ENCODE assay signal across 12 cellular contexts in genomic region chr6:31952890-31953289, GRCh38. TPM values are rescaled to one million over a fixed set of nuclear protein-coding genes. Genes with fewer than 3 reads are reported as not detected.
DNase-seq lines count a peak whose midpoint lies in the region; ATAC-seq, FAIRE-seq and TF ChIP-seq lines count a peak whose summit lies in the region.
"Had no signal": no experiment of that assay in that cellular context is flagged by ENCODE, and none has a peak within 500 bp of the region (broad histone marks: within the 10 kb centered on the region; RNA-seq: fewer than 3 reads in every experiment).

No MANE protein-coding gene starts in this region.

- no peak for ATAC-seq in activated naive CD8-positive, alpha-beta T cell treated with anti-CD3 and anti-CD28 coated beads, Interleukin-2, amount 50 U/mL, for 24 hours
- ATAC-seq in HepG2 (peak; percentile 6), GM21360 (IDR thresholded peaks at IDR 0.05; ENCODE audit: unreplicated experiment) (no peak)

- no peak overlapping the region for H3K4me3 Mint-ChIP-seq in activated naive CD8-positive, alpha-beta T cell treated with anti-CD3 and anti-CD28 coated beads for 36 hours
- no peak overlapping the region for H3K4me3 Mint-ChIP-seq in activated naive CD8-positive, alpha-beta T cell treated with anti-CD3 and anti-CD28 coated beads, Interleukin-2, amount 50 U/mL, for 24 hours
- H3K4me3 Mint-ChIP-seq: nephron; stimulated activated naive B cell treated with anti-CD40 and anti-IgM and Interleukin-4, amounts not matched to agents 10 μg/mL and 1 μg/mL and 100 μg/mL, for 72 hours had no signal

- POLR2A ChIA-PET in HepG2 (lab: Yijun Ruan, JAX): interaction anchor here (0.6 to 6.3 kb wide), 24 partner anchors 11 to 298 kb away, joined by 3 to 69 read pairs (median 6); partner anchors contain the start of genes APOM, C2, DXO and EHMT2

- H3K4me3 ChIP-seq in HepG2 (replicated peaks in 1 of 3; ENCODE audit: insufficient read depth in 1 of 3, low read depth in 2 of 3, low read length in 3 of 3) (no peak overlapping the region), uterus (no peak overlapping the region)
- H3K4me3 ChIP-seq: body of pancreas had no signal

- WGBS in HepG2 (ENCODE audit: low lambda C conversion rate): 87% methylated on average over 5 of the region's 5 CpGs

- H3K27ac ChIP-seq in HepG2 (ENCODE audit: extremely low read length, insufficient read depth, low read length) (peak overlapping the region; percentile 16), uterus (peak overlapping the region; percentile 18 to 53)
- H3K27ac ChIP-seq: body of pancreas, KMS-11 had no signal

- no peak overlapping the region for H2AFZ ChIP-seq in HepG2 (ENCODE audit: low read length)

- H3K9me3 ChIP-seq in HepG2 (ENCODE audit: low read length): no peaks in the 10 kb centered on the region
- H3K9me3 ChIP-seq in uterus: no peaks in the 10 kb centered on the region
- H3K9me3 ChIP-seq: body of pancreas had no signal

- CTCF ChIA-PET in HepG2 (lab: Yijun Ruan, JAX; ENCODE audit: low intra/inter-chr PET ratio, low total read pairs): interaction anchor here (1.0 to 1.5 kb wide), 6 partner anchors 13 to 272 kb away, joined by 3 to 6 read pairs (median 4); partner anchors contain the start of genes LY6G5C and ZBTB12

- no peaks in the 10 kb centered on the region for H4K20me1 ChIP-seq in HepG2 (ENCODE audit: insufficient read depth, low read length)

- FAIRE-seq in HepG2 (lab: Jason Lieb, UNC): no peak

- DNase-seq in activated naive CD8-positive, alpha-beta T cell treated with anti-CD3 and anti-CD28 coated beads for 36 hours: no peak
- no peak for DNase-seq in activated naive CD8-positive, alpha-beta T cell treated with anti-CD3 and anti-CD28 coated beads, Interleukin-2, amount 50 U/mL, for 24 hours
- DNase-seq in HepG2 (ENCODE audit: low spot score) (no peak), uterus (no peak), NCI-H1694 (lab: John Stamatoyannopoulos, UW) (no peak)
- DNase-seq: activated CD4-positive, alpha-beta T cell treated with anti-CD3 and anti-CD28 coated beads, Interleukin-2, amount 50 U/mL, for 4 hours; GDM1; stimulated activated naive B cell treated with anti-CD40 and anti-IgM and Interleukin-4, amounts not matched to agents 10 μg/mL and 1 μg/mL and 100 μg/mL, for 72 hours had no signal

- H3K9me3 Mint-ChIP-seq in activated naive CD8-positive, alpha-beta T cell treated with anti-CD3 and anti-CD28 coated beads for 36 hours: no peaks in the 10 kb centered on the region
- H3K9me3 Mint-ChIP-seq in activated naive CD8-positive, alpha-beta T cell treated with anti-CD3 and anti-CD28 coated beads, Interleukin-2, amount 50 U/mL, for 24 hours: no peaks in the 10 kb centered on the region
- H3K9me3 Mint-ChIP-seq: nephron; stimulated activated naive B cell treated with anti-CD40 and anti-IgM and Interleukin-4, amounts not matched to agents 10 μg/mL and 1 μg/mL and 100 μg/mL, for 72 hours had no signal

- H3K9ac ChIP-seq in HepG2 (ENCODE audit: insufficient read depth, low read depth, low read length): no peak overlapping the region
- H3K9ac ChIP-seq: KMS-11 had no signal

- H3K27ac Mint-ChIP-seq in activated naive CD8-positive, alpha-beta T cell treated with anti-CD3 and anti-CD28 coated beads for 36 hours: peak overlapping the region; percentile 56
- no peak overlapping the region for H3K27ac Mint-ChIP-seq in activated naive CD8-positive, alpha-beta T cell treated with anti-CD3 and anti-CD28 coated beads, Interleukin-2, amount 50 U/mL, for 24 hours
- H3K27ac Mint-ChIP-seq: nephron; stimulated activated naive B cell treated with anti-CD40 and anti-IgM and Interleukin-4, amounts not matched to agents 10 μg/mL and 1 μg/mL and 100 μg/mL, for 72 hours had no signal

- no TSS peak for BruUV-seq in HepG2 (replicated peaks; lab: Mats Ljungman, UMichigan)

- no peak for TF ChIP-seq EP300 in HepG2 (IDR thresholded peaks at IDR 0.05; ENCODE audit: low read depth in 2 of 2, low read length in 2 of 2)
- no peak for TF ChIP-seq EP300 in HepG2 (CRISPR knock-in tag; IDR thresholded peaks at IDR 0.05; ENCODE audit: borderline replicate concordance)

- H3K79me2 ChIP-seq in HepG2 (ENCODE audit: insufficient read depth, low read length): peaks cover 13% of the 10 kb centered on the region

- no peak for TF ChIP-seq RAD21 in HepG2 (CRISPR knock-in tag; IDR thresholded peaks at IDR 0.05)

- H3K27me3 Mint-ChIP-seq in activated naive CD8-positive, alpha-beta T cell treated with anti-CD3 and anti-CD28 coated beads for 36 hours: no peaks in the 10 kb centered on the region
- H3K27me3 Mint-ChIP-seq in activated naive CD8-positive, alpha-beta T cell treated with anti-CD3 and anti-CD28 coated beads, Interleukin-2, amount 50 U/mL, for 24 hours: no peaks in the 10 kb centered on the region
- H3K27me3 Mint-ChIP-seq: stimulated activated naive B cell treated with anti-CD40 and anti-IgM and Interleukin-4, amounts not matched to agents 10 μg/mL and 1 μg/mL and 100 μg/mL, for 72 hours had no signal

- no peak overlapping the region for H3K4me2 ChIP-seq in HepG2 (ENCODE audit: low read depth, low read length)
- H3K4me2 ChIP-seq: KMS-11 had no signal

- intact Hi-C loops in HepG2 (cut with micrococcal nuclease; ENCODE audit: unreplicated experiment) (loop anchor here (1.0 to 10.0 kb wide), 4 partner anchors 30 to 118 kb away; partner anchors contain the start of gene ZBTB12), uterus (cut with DNase I; ENCODE audit: low total_unique reads) (no loop called here)

- peaks cover 23% of the 10 kb centered on the region for H3K36me3 Mint-ChIP-seq in activated naive CD8-positive, alpha-beta T cell treated with anti-CD3 and anti-CD28 coated beads for 36 hours
- H3K36me3 Mint-ChIP-seq in activated naive CD8-positive, alpha-beta T cell treated with anti-CD3 and anti-CD28 coated beads, Interleukin-2, amount 50 U/mL, for 24 hours (ENCODE audit: low read depth): peaks cover 30% of the 10 kb centered on the region

- no peak for TF ChIP-seq CTCF in HepG2 (CRISPR knock-in tag; IDR thresholded peaks at IDR 0.05)
- TF ChIP-seq CTCF in uterus (IDR thresholded peaks at IDR 0.05): no peak

- peaks cover 7% of the 10 kb centered on the region for H3K4me1 Mint-ChIP-seq in activated naive CD8-positive, alpha-beta T cell treated with anti-CD3 and anti-CD28 coated beads for 36 hours
- H3K4me1 Mint-ChIP-seq in activated naive CD8-positive, alpha-beta T cell treated with anti-CD3 and anti-CD28 coated beads, Interleukin-2, amount 50 U/mL, for 24 hours: peaks cover 7% of the 10 kb centered on the region

- H3K4me1 ChIP-seq in HepG2 (ENCODE audit: insufficient read depth, low read length) (peaks cover 38% of the 10 kb centered on the region), uterus (peaks cover 0 to 8% of the 10 kb centered on the region in 2 donors)

- TF ChIP-seq POLR2A in HepG2 (IDR thresholded peaks at IDR 0.05; ENCODE audit: insufficient read depth in 1 of 2, low read depth in 2 of 2, low read length in 2 of 2) (no peak; a peak in 1 of 4 replicates), uterus (IDR thresholded peaks at IDR 0.05) (no peak)

- H3K27me3 ChIP-seq in HepG2 (ENCODE audit: control insufficient read depth in 1 of 2, insufficient read depth in 2 of 2, low read length in 2 of 2) (no peaks in the 10 kb centered on the region; a peak in 1 of 5 replicates), uterus (no peaks in the 10 kb centered on the region)
- H3K27me3 ChIP-seq: body of pancreas had no signal

- H3K36me3 ChIP-seq in HepG2 (replicated peaks in 1 of 2; ENCODE audit: control insufficient read depth in 1 of 2, insufficient read depth in 2 of 2, low read length in 2 of 2) (peaks cover 42 to 88% of the 10 kb centered on the region in 2 experiments), uterus (no peaks in the 10 kb centered on the region)

- in situ Hi-C loops in HepG2 (cut with HindIII; ENCODE audit: extremely low pct_ligation_motif_present, low pct_unique_long_range_greater_than_20kb): no loop called here

RNA-seq across cellular contexts. Expression of gene NELFE, which starts 5.9 kb away (rescaled TPM):
- 10 to 100 TPM; 73.8 to 75.5 TPM for total RNA-seq in activated naive CD8-positive, alpha-beta T cell treated with anti-CD3 and anti-CD28 coated beads for 36 hours
- total RNA-seq in HepG2 (2016; rRNA removed; fragmentation: Illumina TruSeq; extraction: Trizol) (69.8 and 80.4 TPM in 2 replicates), uterus (10 to 100 TPM; 30.3 to 73.0 (median 51.4) TPM)
- total RNA-seq in HepG2 (2016; cell fraction: cytosol; rRNA removed; fragmentation: Illumina TruSeq; extraction: Trizol; ENCODE audit: low read depth): 16.4 and 17.3 TPM in 2 replicates
- 74.0 and 80.6 TPM in 2 replicates for total RNA-seq in HepG2 (2016; cell fraction: insoluble cytoplasmic fraction; rRNA removed; fragmentation: Illumina TruSeq; extraction: Trizol)
- 26.9 and 28.4 TPM in 2 replicates for total RNA-seq in HepG2 (2016; cell fraction: membrane; rRNA removed; fragmentation: Illumina TruSeq; extraction: Trizol)
- total RNA-seq in HepG2 (2016; cell fraction: nucleus; rRNA removed; fragmentation: Illumina TruSeq; extraction: Trizol): 42.0 and 51.8 TPM in 2 replicates
- 51.3 and 57.3 TPM in 2 replicates for polyA plus RNA-seq in HepG2 (2011; rRNA removed)
- 47.6 and 49.7 TPM in 2 replicates for polyA plus RNA-seq in HepG2 (2011; cell fraction: cytosol; rRNA removed)
- polyA plus RNA-seq in HepG2 (2011; cell fraction: nucleus; rRNA removed): 88.2 and 90.6 TPM in 2 replicates
- 44.8 and 55.5 TPM in 2 replicates for polyA plus RNA-seq in HepG2 (2012)
- 23.1 and 27.4 TPM in 2 replicates for polyA plus RNA-seq in HepG2 (2016; cell fraction: cytosol; fragmentation: Illumina TruSeq; extraction: Trizol; ENCODE audit: low read depth)
- 108 and 114 TPM in 2 replicates for polyA plus RNA-seq in HepG2 (2016; cell fraction: insoluble cytoplasmic fraction; fragmentation: Illumina TruSeq; extraction: Trizol; ENCODE audit: low read depth)
- 26.7 and 29.7 TPM in 2 replicates for polyA plus RNA-seq in HepG2 (2016; cell fraction: membrane; fragmentation: Illumina TruSeq; extraction: Trizol; ENCODE audit: low read depth)
- 92.2 and 97.8 TPM in 2 replicates for polyA plus RNA-seq in HepG2 (2016; cell fraction: nucleus; fragmentation: Illumina TruSeq; extraction: Trizol; ENCODE audit: insufficient read depth, low read depth)
- polyA minus RNA-seq in HepG2 (2011; rRNA and poly(A)+ RNA removed; ENCODE audit: low replicate concordance): 21.2 and 60.8 TPM in 2 replicates
- 19.5 and 20.9 TPM in 2 replicates for polyA minus RNA-seq in HepG2 (2011; cell fraction: cytosol; rRNA and poly(A)+ RNA removed)
- polyA minus RNA-seq in HepG2 (2011; cell fraction: nucleus; rRNA and poly(A)+ RNA removed): 23.2 and 28.1 TPM in 2 replicates

RNA-seq across cellular contexts. Expression of gene SKIC2, which starts 6.1 kb away (rescaled TPM):
- 10 to 100 TPM; 84.6 to 90.9 TPM for total RNA-seq in activated naive CD8-positive, alpha-beta T cell treated with anti-CD3 and anti-CD28 coated beads for 36 hours
- total RNA-seq in HepG2 (2016; rRNA removed; fragmentation: Illumina TruSeq; extraction: Trizol): 59.7 and 67.1 TPM in 2 replicates
- 7.6 and 9.8 TPM in 2 replicates for total RNA-seq in HepG2 (2016; cell fraction: cytosol; rRNA removed; fragmentation: Illumina TruSeq; extraction: Trizol; ENCODE audit: low read depth)
- 53.4 and 70.9 TPM in 2 replicates for total RNA-seq in HepG2 (2016; cell fraction: insoluble cytoplasmic fraction; rRNA removed; fragmentation: Illumina TruSeq; extraction: Trizol)
- 13.4 and 14.4 TPM in 2 replicates for total RNA-seq in HepG2 (2016; cell fraction: membrane; rRNA removed; fragmentation: Illumina TruSeq; extraction: Trizol)
- total RNA-seq in HepG2 (2016; cell fraction: nucleus; rRNA removed; fragmentation: Illumina TruSeq; extraction: Trizol): 77.4 and 85.4 TPM in 2 replicates
- polyA plus RNA-seq in HepG2 (2011; rRNA removed): 68.4 and 76.1 TPM in 2 replicates
- 18.2 and 29.4 TPM in 2 replicates for polyA plus RNA-seq in HepG2 (2011; cell fraction: cytosol; rRNA removed)
- 625 and 693 TPM in 2 replicates for polyA plus RNA-seq in HepG2 (2011; cell fraction: nucleus; rRNA removed)
- 56.2 and 67.8 TPM in 2 replicates for polyA plus RNA-seq in HepG2 (2012)
- polyA plus RNA-seq in HepG2 (2016; cell fraction: cytosol; fragmentation: Illumina TruSeq; extraction: Trizol; ENCODE audit: low read depth): 4.6 and 5.9 TPM in 2 replicates
- polyA plus RNA-seq in HepG2 (2016; cell fraction: insoluble cytoplasmic fraction; fragmentation: Illumina TruSeq; extraction: Trizol; ENCODE audit: low read depth): 42.8 and 43.4 TPM in 2 replicates
- polyA plus RNA-seq in HepG2 (2016; cell fraction: membrane; fragmentation: Illumina TruSeq; extraction: Trizol; ENCODE audit: low read depth): 9.6 and 10.0 TPM in 2 replicates
- polyA plus RNA-seq in HepG2 (2016; cell fraction: nucleus; fragmentation: Illumina TruSeq; extraction: Trizol; ENCODE audit: insufficient read depth, low read depth): 189 and 193 TPM in 2 replicates
- polyA minus RNA-seq in HepG2 (2011; rRNA and poly(A)+ RNA removed; ENCODE audit: low replicate concordance): 100 and 116 TPM in 2 replicates
- 33.1 and 33.7 TPM in 2 replicates for polyA minus RNA-seq in HepG2 (2011; cell fraction: cytosol; rRNA and poly(A)+ RNA removed)
- 135 and 162 TPM in 2 replicates for polyA minus RNA-seq in HepG2 (2011; cell fraction: nucleus; rRNA and poly(A)+ RNA removed)
- 10 to 100 TPM; 11.5 to 58.8 (median 35.6) TPM for total RNA-seq in uterus

RNA-seq across cellular contexts. Expression of gene CFB, which starts 7.0 kb away (rescaled TPM):
- total RNA-seq in activated naive CD8-positive, alpha-beta T cell treated with anti-CD3 and anti-CD28 coated beads for 36 hours: under 1 TPM; 0.52 to 0.82 TPM
- 71.1 and 171 TPM in 2 replicates for total RNA-seq in HepG2 (2016; rRNA removed; fragmentation: Illumina TruSeq; extraction: Trizol)
- 36.8 and 37.7 TPM in 2 replicates for total RNA-seq in HepG2 (2016; cell fraction: cytosol; rRNA removed; fragmentation: Illumina TruSeq; extraction: Trizol; ENCODE audit: low read depth)
- 65.1 and 180 TPM in 2 replicates for total RNA-seq in HepG2 (2016; cell fraction: insoluble cytoplasmic fraction; rRNA removed; fragmentation: Illumina TruSeq; extraction: Trizol)
- total RNA-seq in HepG2 (2016; cell fraction: membrane; rRNA removed; fragmentation: Illumina TruSeq; extraction: Trizol): 37.5 and 44.4 TPM in 2 replicates
- 202 and 235 TPM in 2 replicates for total RNA-seq in HepG2 (2016; cell fraction: nucleus; rRNA removed; fragmentation: Illumina TruSeq; extraction: Trizol)
- 513 and 772 TPM in 2 replicates for polyA plus RNA-seq in HepG2 (2011; rRNA removed)
- 355 and 506 TPM in 2 replicates for polyA plus RNA-seq in HepG2 (2011; cell fraction: cytosol; rRNA removed)
- 3,065 and 3,175 TPM in 2 replicates for polyA plus RNA-seq in HepG2 (2011; cell fraction: nucleus; rRNA removed)
- polyA plus RNA-seq in HepG2 (2012): 460 and 611 TPM in 2 replicates
- polyA plus RNA-seq in HepG2 (2016; cell fraction: cytosol; fragmentation: Illumina TruSeq; extraction: Trizol; ENCODE audit: low read depth): 25.3 and 27.9 TPM in 2 replicates
- polyA plus RNA-seq in HepG2 (2016; cell fraction: insoluble cytoplasmic fraction; fragmentation: Illumina TruSeq; extraction: Trizol; ENCODE audit: low read depth): 66.3 and 72.4 TPM in 2 replicates
- 31.9 and 32.4 TPM in 2 replicates for polyA plus RNA-seq in HepG2 (2016; cell fraction: membrane; fragmentation: Illumina TruSeq; extraction: Trizol; ENCODE audit: low read depth)
- 450 and 455 TPM in 2 replicates for polyA plus RNA-seq in HepG2 (2016; cell fraction: nucleus; fragmentation: Illumina TruSeq; extraction: Trizol; ENCODE audit: insufficient read depth, low read depth)
- 88.1 and 583 TPM in 2 replicates for polyA minus RNA-seq in HepG2 (2011; rRNA and poly(A)+ RNA removed; ENCODE audit: low replicate concordance)
- polyA minus RNA-seq in HepG2 (2011; cell fraction: cytosol; rRNA and poly(A)+ RNA removed): 179 and 284 TPM in 2 replicates
- 584 and 876 TPM in 2 replicates for polyA minus RNA-seq in HepG2 (2011; cell fraction: nucleus; rRNA and poly(A)+ RNA removed)
- 10 to 100 TPM in 2 of 4 donors, 1 to 10 TPM in 1, not detected in 1; 6.2 to 32.6 (median 31.5) TPM for total RNA-seq in uterus

RNA-seq across cellular contexts. Expression of gene DXO, which starts 19.0 kb away (rescaled TPM):
- total RNA-seq in activated naive CD8-positive, alpha-beta T cell treated with anti-CD3 and anti-CD28 coated beads for 36 hours: 10 to 100 TPM; 15.6 to 16.3 TPM
- total RNA-seq in HepG2 (2016; rRNA removed; fragmentation: Illumina TruSeq; extraction: Trizol) (10.8 and 18.6 TPM in 2 replicates), uterus (10 to 100 TPM in 3 of 4 donors, 1 to 10 TPM in 1; 10.0 to 36.6 (median 14.7) TPM)
- total RNA-seq in HepG2 (2016; cell fraction: cytosol; rRNA removed; fragmentation: Illumina TruSeq; extraction: Trizol; ENCODE audit: low read depth): 9.0 and 14.9 TPM in 2 replicates
- total RNA-seq in HepG2 (2016; cell fraction: insoluble cytoplasmic fraction; rRNA removed; fragmentation: Illumina TruSeq; extraction: Trizol): 12.3 and 16.4 TPM in 2 replicates
- 10.9 and 16.6 TPM in 2 replicates for total RNA-seq in HepG2 (2016; cell fraction: membrane; rRNA removed; fragmentation: Illumina TruSeq; extraction: Trizol)
- 17.8 and 22.3 TPM in 2 replicates for total RNA-seq in HepG2 (2016; cell fraction: nucleus; rRNA removed; fragmentation: Illumina TruSeq; extraction: Trizol)
- 26.2 and 28.9 TPM in 2 replicates for polyA plus RNA-seq in HepG2 (2011; rRNA removed)
- 17.8 and 24.8 TPM in 2 replicates for polyA plus RNA-seq in HepG2 (2011; cell fraction: cytosol; rRNA removed)
- polyA plus RNA-seq in HepG2 (2011; cell fraction: nucleus; rRNA removed): 145 and 157 TPM in 2 replicates
- 16.4 and 25.9 TPM in 2 replicates for polyA plus RNA-seq in HepG2 (2012)
- polyA plus RNA-seq in HepG2 (2016; cell fraction: cytosol; fragmentation: Illumina TruSeq; extraction: Trizol; ENCODE audit: low read depth): 12.5 and 17.3 TPM in 2 replicates
- 16.7 and 17.2 TPM in 2 replicates for polyA plus RNA-seq in HepG2 (2016; cell fraction: insoluble cytoplasmic fraction; fragmentation: Illumina TruSeq; extraction: Trizol; ENCODE audit: low read depth)
- 14.6 and 18.4 TPM in 2 replicates for polyA plus RNA-seq in HepG2 (2016; cell fraction: membrane; fragmentation: Illumina TruSeq; extraction: Trizol; ENCODE audit: low read depth)
- 53.7 and 55.2 TPM in 2 replicates for polyA plus RNA-seq in HepG2 (2016; cell fraction: nucleus; fragmentation: Illumina TruSeq; extraction: Trizol; ENCODE audit: insufficient read depth, low read depth)
- polyA minus RNA-seq in HepG2 (2011; rRNA and poly(A)+ RNA removed; ENCODE audit: low replicate concordance): 43.0 TPM in 2 replicates
- 10.4 TPM in 2 replicates for polyA minus RNA-seq in HepG2 (2011; cell fraction: cytosol; rRNA and poly(A)+ RNA removed)
- polyA minus RNA-seq in HepG2 (2011; cell fraction: nucleus; rRNA and poly(A)+ RNA removed): 34.1 and 38.2 TPM in 2 replicates

RNA-seq across cellular contexts. Expression of gene C2, which starts 25.4 kb away (rescaled TPM):
- total RNA-seq in activated naive CD8-positive, alpha-beta T cell treated with anti-CD3 and anti-CD28 coated beads for 36 hours: 1 to 10 TPM in 1 of 2 experiments, under 1 TPM in 1; 0.42 to 1.6 TPM
- total RNA-seq in HepG2 (2016; rRNA removed; fragmentation: Illumina TruSeq; extraction: Trizol): 70.9 and 165 TPM in 2 replicates
- total RNA-seq in HepG2 (2016; cell fraction: cytosol; rRNA removed; fragmentation: Illumina TruSeq; extraction: Trizol; ENCODE audit: low read depth): 13.2 and 15.8 TPM in 2 replicates
- 59.3 and 162 TPM in 2 replicates for total RNA-seq in HepG2 (2016; cell fraction: insoluble cytoplasmic fraction; rRNA removed; fragmentation: Illumina TruSeq; extraction: Trizol)
- 25.4 and 27.2 TPM in 2 replicates for total RNA-seq in HepG2 (2016; cell fraction: membrane; rRNA removed; fragmentation: Illumina TruSeq; extraction: Trizol)
- total RNA-seq in HepG2 (2016; cell fraction: nucleus; rRNA removed; fragmentation: Illumina TruSeq; extraction: Trizol): 122 and 155 TPM in 2 replicates
- 307 and 450 TPM in 2 replicates for polyA plus RNA-seq in HepG2 (2011; rRNA removed)
- polyA plus RNA-seq in HepG2 (2011; cell fraction: cytosol; rRNA removed): 311 and 377 TPM in 2 replicates
- polyA plus RNA-seq in HepG2 (2011; cell fraction: nucleus; rRNA removed): 302 and 372 TPM in 2 replicates
- polyA plus RNA-seq in HepG2 (2012): 396 and 449 TPM in 2 replicates
- 15.6 and 16.1 TPM in 2 replicates for polyA plus RNA-seq in HepG2 (2016; cell fraction: cytosol; fragmentation: Illumina TruSeq; extraction: Trizol; ENCODE audit: low read depth)
- 54.0 and 67.9 TPM in 2 replicates for polyA plus RNA-seq in HepG2 (2016; cell fraction: insoluble cytoplasmic fraction; fragmentation: Illumina TruSeq; extraction: Trizol; ENCODE audit: low read depth)
- polyA plus RNA-seq in HepG2 (2016; cell fraction: membrane; fragmentation: Illumina TruSeq; extraction: Trizol; ENCODE audit: low read depth): 22.0 and 23.6 TPM in 2 replicates
- polyA plus RNA-seq in HepG2 (2016; cell fraction: nucleus; fragmentation: Illumina TruSeq; extraction: Trizol; ENCODE audit: insufficient read depth, low read depth): 194 and 212 TPM in 2 replicates
- polyA minus RNA-seq in HepG2 (2011; rRNA and poly(A)+ RNA removed; ENCODE audit: low replicate concordance): 0.58 and 518 TPM in 2 replicates
- 120 and 232 TPM in 2 replicates for polyA minus RNA-seq in HepG2 (2011; cell fraction: cytosol; rRNA and poly(A)+ RNA removed)
- 89.4 and 148 TPM in 2 replicates for polyA minus RNA-seq in HepG2 (2011; cell fraction: nucleus; rRNA and poly(A)+ RNA removed)
- total RNA-seq in uterus: 10 to 100 TPM in 1 of 4 donors, 1 to 10 TPM in 3; 4.1 to 24.8 (median 4.6) TPM
